Comparison of ENCODE assay signal across 8 cellular contexts in the genomic region with DNA sequence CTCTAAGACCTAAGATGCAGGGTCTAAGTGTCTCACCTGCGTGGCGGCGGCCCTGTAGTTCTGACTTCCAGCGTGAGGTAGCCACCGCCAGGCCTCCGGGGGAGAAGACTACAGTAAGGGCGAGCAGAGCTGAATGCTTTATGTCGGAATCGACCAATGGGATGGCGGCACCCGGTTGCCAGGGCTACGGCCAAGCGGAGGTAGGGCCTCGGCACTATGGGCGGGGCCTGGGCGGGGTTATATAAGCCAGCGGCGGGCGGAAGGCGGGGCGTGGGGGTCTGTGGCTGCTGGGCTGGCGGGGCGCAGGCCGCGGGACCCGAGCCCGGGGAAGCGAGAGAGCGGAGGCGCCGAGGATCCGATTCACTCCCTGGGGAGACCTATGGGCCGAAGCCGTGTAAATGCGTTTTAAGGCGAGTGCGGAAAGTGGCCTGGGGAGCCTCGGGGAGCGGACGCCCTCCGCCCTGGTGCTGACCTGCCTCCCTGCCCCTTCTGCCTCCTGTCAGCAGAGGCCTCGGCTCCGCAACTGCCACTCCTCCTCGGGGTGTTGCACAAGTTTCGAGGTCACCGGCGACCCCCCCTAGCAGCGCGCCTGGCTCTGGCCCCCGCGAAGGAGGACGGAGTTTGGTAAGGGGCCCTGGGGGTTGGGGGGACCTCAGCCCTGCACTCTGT.
A peak's percentile ranks its signal among the peaks of the same experiment; 100 is the strongest.
DNase-seq lines count a peak whose midpoint lies in the region; ATAC-seq and FAIRE-seq lines count a peak whose summit lies in the region.

A gene (plus strand): TSS at position 269 of the 669 bp plus-strand sequence. CDS start 1,097 bp downstream, outside the sequence.

- DNase-seq in COLO829 (ENCODE audit: low spot score) (peak; percentile 96), HTR-8/SVneo (ENCODE audit: insufficient read length, low spot score) (peak; percentile 93), NOMO-1 treated with DMSO at 0.1 percent for 48 hours (lab: John Stamatoyannopoulos, UW; ENCODE audit: unreplicated experiment) (peak; percentile 87), activated T-cell treated with anti-CD3 and anti-CD28 coated beads for 1 hour (ENCODE audit: low read depth) (peak; percentile 98), epidermal melanocyte (ENCODE audit: insufficient read length, low spot score) (peak; percentile 95), midbrain (lab: John Stamatoyannopoulos, UW) (peak; percentile 97)
- DNase-seq in stimulated activated CD8-positive, alpha-beta memory T cell treated with anti-CD3 and anti-CD28 coated beads, Interleukin-15, amount 100 ng/mL, for 4 hours (ENCODE audit: low read depth in 2 of 2) = peak; percentile 88 to 91

- peak; percentile 66 for FAIRE-seq in HTR-8/SVneo (lab: Jason Lieb, UNC)

- peak; percentile 94 for ATAC-seq in GM21381 (IDR thresholded peaks at IDR 0.05; ENCODE audit: unreplicated experiment)

Comparison
In these comparisons a context has a peak if more than half of its experiments do, and no peak if none do; other contexts are left out.
1. Peak in every context shown above with its lines: DNase-seq and ATAC-seq.